In genomic region chr2:230664128-230664527, GRCh38 we compare ENCODE assay signal across 10 cellular contexts. TPM values are rescaled to one million over a fixed set of nuclear protein-coding genes. Genes with fewer than 3 reads are reported as not detected.
DNase-seq lines count a peak whose midpoint lies in the region; ATAC-seq and TF ChIP-seq lines count a peak whose summit lies in the region.
"Had no signal": no experiment of that assay in that cellular context is flagged by ENCODE, and none has a peak within 500 bp of the region (broad histone marks: within the 10 kb centered on the region; RNA-seq: fewer than 3 reads in every experiment).

No MANE protein-coding gene starts in this region.

- no peaks in the 10 kb centered on the region for H3K4me1 ChIP-seq in HEK293 (ENCODE audit: control insufficient read depth, insufficient read depth, low read length)

- no peak overlapping the region for H3K4me3 ChIP-seq in HEK293 (ENCODE audit: low read depth, low read length)
- H3K4me3 ChIP-seq: dorsolateral prefrontal cortex had no signal

- H3K4me3 Mint-ChIP-seq in immature natural killer cell = peak overlapping the region in 4 of 5 donors; percentile 23 to 74 (median 24)

- peaks cover 80 to 90% of the 10 kb centered on the region in 2 donors for H3K4me1 Mint-ChIP-seq in immature natural killer cell

- CTCF ChIA-PET in HEK293 (lab: Yijun Ruan, JAX) = interaction anchor here (1.4 kb wide), 1 partner anchor 134 kb away, joined by 3 read pairs; no protein-coding TSS in a partner anchor

- peak; percentile 7 for DNase-seq in DMS 273 treated with DMSO at 0.1 percent for 48 hours (lab: John Stamatoyannopoulos, UW)
- peak; percentile 59 to 70 for DNase-seq in activated T-cell treated with anti-CD3 and anti-CD28 coated beads, Interleukin-2, amount 50 U/mL, for 48 hours
- peak in 1 of 3 donors; percentile 7 for DNase-seq in immature natural killer cell
- DNase-seq: GF-D8 had no signal

- H3K36me3 Mint-ChIP-seq in immature natural killer cell = no peaks in the 10 kb centered on the region

- POLR2A ChIA-PET in HEK293 (lab: Yijun Ruan, JAX) = no interaction called here

- peaks cover 2 to 6% (median 2%) of the 10 kb centered on the region in 3 donors for H3K27me3 Mint-ChIP-seq in immature natural killer cell (ENCODE audit: low read depth in 3 of 3)

- peaks cover 0 to 2% (median 0%) of the 10 kb centered on the region in 6 donors for H3K9me3 Mint-ChIP-seq in immature natural killer cell

- no peak overlapping the region for H3K27ac ChIP-seq in HEK293 (ENCODE audit: extremely low read depth, low read depth, low read length)
- H3K27ac ChIP-seq: dorsolateral prefrontal cortex had no signal

- TF ChIP-seq CTCF in HEK293 (tag by site-specific recombination; IDR thresholded peaks at IDR 0.05) = no peak

- no peaks in the 10 kb centered on the region for H3K9me3 ChIP-seq in HEK293 (ENCODE audit: control insufficient read depth, insufficient read depth, low read depth, low read length)

- H3K27ac Mint-ChIP-seq in immature natural killer cell = peak overlapping the region in 2 of 6 donors; percentile 63 to 71

- ATAC-seq in HG03521 (IDR thresholded peaks at IDR 0.05; ENCODE audit: unreplicated experiment) = no peak
- no peak for ATAC-seq in HG03045 (IDR thresholded peaks at IDR 0.05; ENCODE audit: unreplicated experiment)
- no peak for ATAC-seq in HG03135 (IDR thresholded peaks at IDR 0.05; ENCODE audit: unreplicated experiment)
- no peak for ATAC-seq in GM18858 (IDR thresholded peaks at IDR 0.05; ENCODE audit: unreplicated experiment)

- no peaks in the 10 kb centered on the region for H3K36me3 ChIP-seq in HEK293 (ENCODE audit: control insufficient read depth in 2 of 2, insufficient read depth in 1 of 2, low read length in 2 of 2)

TF ChIP-seq in HEK293, 187 proteins besides CTCF, POLR2A, EP300 and RAD21:
- TF ChIP-seq EGR2 (tag by site-specific recombination; IDR thresholded peaks at IDR 0.05; ENCODE audit: low read depth) (peak; percentile 53), ZBTB17 (tag by site-specific recombination; IDR thresholded peaks at IDR 0.05) (peak; percentile 74), ZFHX2 (tag by site-specific recombination; conservative IDR thresholded peaks at IDR 0.05) (peak; percentile 74), ZNF837 (tag by site-specific recombination; IDR thresholded peaks at IDR 0.05) (no peak)

RNA-seq across cellular contexts. Expression of gene CAB39, which starts 48.5 kb away (rescaled TPM):
- 10 to 100 TPM; 39.2 to 57.9 (median 39.3) TPM for polyA plus RNA-seq in immature natural killer cell
